Comparison of ENCODE assay signal across 19 cellular contexts in genomic region chr6:56381852-56382251, GRCh38.
A peak's percentile ranks its signal among the peaks of the same experiment; 100 is the strongest.
DNase-seq lines count a peak whose midpoint lies in the region; ATAC-seq, FAIRE-seq and TF ChIP-seq lines count a peak whose summit lies in the region.
"Had no signal": no experiment of that assay in that cellular context is flagged by ENCODE, and none has a peak within 500 bp of the region (broad histone marks: within the 10 kb centered on the region; RNA-seq: fewer than 3 reads in every experiment).

No MANE protein-coding gene starts in this region.

- DNase-seq in EH (ENCODE audit: low read depth) (peak; percentile 55), LoVo (ENCODE audit: low spot score) (peak; percentile 10), astrocyte (ENCODE audit: low read depth) (peak; percentile 57), mucosa of descending colon (no peak), natural killer cell (no peak), cerebellum (ENCODE audit: low spot score) (no peak), NCI-H446 treated with DMSO at 0.1 percent for 48 hours (lab: John Stamatoyannopoulos, UW) (no peak)
- no peak for DNase-seq in effector CD4-positive, alpha-beta T cell
- DNase-seq: activated CD8-positive, alpha-beta T cell treated with anti-CD3 and anti-CD28 coated beads, Interleukin-2, amount 10 ng/mL, durations not matched to agents 7 days and 5 days; activated effector memory CD4-positive, alpha-beta T cell treated with Interleukin-2 at 50 U/mL for 16 hours; aorta; BE2C; dermis blood vessel endothelial cell; gastrocnemius medialis; NCI-H1105 treated with DMSO at 0.1 percent for 48 hours; SIG-M5 had no signal

- no peak overlapping the region for H3K4me3 ChIP-seq in astrocyte (ENCODE audit: insufficient read depth, low read depth, low read length)
- no peak overlapping the region for H3K4me3 ChIP-seq in mucosa of descending colon
- H3K4me3 ChIP-seq: gastrocnemius medialis, prostate gland had no signal

- H4K20me1 ChIP-seq in astrocyte (ENCODE audit: insufficient read depth, low read length) = no peaks in the 10 kb centered on the region

- TF ChIP-seq CTCF in astrocyte (IDR thresholded peaks at IDR 0.05; ENCODE audit: insufficient read depth, low read depth, low read length) = no peak
- TF ChIP-seq CTCF in mucosa of descending colon (IDR thresholded peaks at IDR 0.05) = no peak
- TF ChIP-seq CTCF in natural killer cell (IDR thresholded peaks at IDR 0.05) = no peak

- H3K36me3 ChIP-seq in astrocyte (ENCODE audit: insufficient read depth, low read length) = no peaks in the 10 kb centered on the region
- no peaks in the 10 kb centered on the region for H3K36me3 ChIP-seq in mucosa of descending colon (ENCODE audit: low read depth)
- H3K36me3 ChIP-seq: BE2C, gastrocnemius medialis, prostate gland had no signal

- no peak overlapping the region for H3K27ac ChIP-seq in astrocyte (ENCODE audit: low read depth, low read length)
- H3K27ac ChIP-seq: gastrocnemius medialis, prostate gland had no signal

- H3K9me3 Mint-ChIP-seq in astrocyte (ENCODE audit: unreplicated experiment) (peaks cover 3% of the 10 kb centered on the region), natural killer cell (no peaks in the 10 kb centered on the region)

- no peaks in the 10 kb centered on the region for H3K79me2 ChIP-seq in astrocyte (ENCODE audit: insufficient read depth, low read length)

- H3K4me1 Mint-ChIP-seq in astrocyte (ENCODE audit: low read depth, unreplicated experiment) (no peaks in the 10 kb centered on the region), natural killer cell (no peaks in the 10 kb centered on the region)

- no peak overlapping the region for H3K9ac ChIP-seq in astrocyte (ENCODE audit: low read length)

- H3K9me3 ChIP-seq in astrocyte (ENCODE audit: insufficient read depth, low read depth, low read length) (no peaks in the 10 kb centered on the region), mucosa of descending colon (no peaks in the 10 kb centered on the region)
- H3K9me3 ChIP-seq: BE2C, gastrocnemius medialis, prostate gland had no signal

- no peak overlapping the region for H2AFZ ChIP-seq in astrocyte (ENCODE audit: low read depth, low read length)

- peak; percentile 73 for ATAC-seq in mucosa of descending colon
- ATAC-seq in natural killer cell = no peak
- ATAC-seq: activated CD8-positive, alpha-beta T cell treated with anti-CD3 and anti-CD28 coated beads, Interleukin-2, amount 10 ng/mL, durations not matched to agents 7 days and 5 days; gastrocnemius medialis had no signal

- H3K27me3 Mint-ChIP-seq in astrocyte (ENCODE audit: low read depth, unreplicated experiment) = no peaks in the 10 kb centered on the region
- no peaks in the 10 kb centered on the region for H3K27me3 Mint-ChIP-seq in natural killer cell (ENCODE audit: low read depth in 2 of 2)

- H3K4me3 Mint-ChIP-seq in astrocyte (ENCODE audit: unreplicated experiment) (no peak overlapping the region), natural killer cell (no peak overlapping the region)
- H3K4me3 Mint-ChIP-seq: activated CD8-positive, alpha-beta T cell treated with anti-CD3 and anti-CD28 coated beads, Interleukin-2, amount 10 ng/mL, durations not matched to agents 7 days and 5 days had no signal

- intact Hi-C loops in mucosa of descending colon (cut with DNase I, micrococcal nuclease) = no loop called here
- intact Hi-C loops in natural killer cell (cut with micrococcal nuclease) = no loop called here

- no peak overlapping the region for H3K4me2 ChIP-seq in astrocyte (ENCODE audit: low read length)

- FAIRE-seq in astrocyte (lab: Jason Lieb, UNC) = no peak
- FAIRE-seq: GM19239, TTC549 had no signal

- H3K27ac Mint-ChIP-seq in astrocyte (ENCODE audit: unreplicated experiment) = no peak overlapping the region
- H3K27ac Mint-ChIP-seq in natural killer cell = no peak overlapping the region
- H3K27ac Mint-ChIP-seq: activated CD8-positive, alpha-beta T cell treated with anti-CD3 and anti-CD28 coated beads, Interleukin-2, amount 10 ng/mL, durations not matched to agents 7 days and 5 days had no signal

- no peaks in the 10 kb centered on the region for H3K27me3 ChIP-seq in astrocyte (ENCODE audit: insufficient read depth, low read length)
- H3K27me3 ChIP-seq: BE2C, gastrocnemius medialis had no signal

- no peaks in the 10 kb centered on the region for H3K4me1 ChIP-seq in astrocyte (ENCODE audit: insufficient read depth, low read length)
- H3K4me1 ChIP-seq in mucosa of descending colon (ENCODE audit: low read depth) = no peaks in the 10 kb centered on the region
- H3K4me1 ChIP-seq: BE2C, prostate gland had no signal

- no peaks in the 10 kb centered on the region for H3K36me3 Mint-ChIP-seq in astrocyte (ENCODE audit: low read depth, unreplicated experiment)
- no peaks in the 10 kb centered on the region for H3K36me3 Mint-ChIP-seq in natural killer cell

Comparison
In these comparisons a context has a peak if more than half of its experiments do, and no peak if none do; other contexts are left out.
1. DNase-seq: peak in EH (single experiment), LoVo (single experiment) and astrocyte (single experiment); none in mucosa of descending colon (0 of 3), natural killer cell (single experiment), effector CD4-positive, alpha-beta T cell (single experiment), cerebellum (single experiment) and NCI-H446 treated with DMSO at 0.1 percent for 48 hours (single experiment).